Comparison of ENCODE assay signal across 8 cellular contexts in genomic region chr12:47821346-47821706, GRCh38. TPM values are rescaled to one million over a fixed set of nuclear protein-coding genes. Genes with fewer than 3 reads are reported as not detected.
DNase-seq lines count a peak whose midpoint lies in the region; ATAC-seq and TF ChIP-seq lines count a peak whose summit lies in the region.

No MANE protein-coding gene starts in this region.

- no peak for ATAC-seq in HG03378 (IDR thresholded peaks at IDR 0.05; ENCODE audit: unreplicated experiment)
- no peak for ATAC-seq in mucosa of descending colon

- H3K4me1 ChIP-seq in mucosa of descending colon (ENCODE audit: low read depth): peaks cover 29% of the 10 kb centered on the region

- POLR2A ChIA-PET in AG04449 (lab: Yijun Ruan, JAX): interaction anchor here (0.6 to 3.4 kb wide), 10 partner anchors 8 to 338 kb away, joined by 3 to 14 read pairs (median 8); no protein-coding TSS in a partner anchor

- no peak for TF ChIP-seq CTCF in AG04449 (IDR thresholded peaks at IDR 0.05; ENCODE audit: insufficient read depth, low read length, missing control alignments)
- no peak for TF ChIP-seq CTCF in dorsolateral prefrontal cortex (IDR thresholded peaks at IDR 0.05 in 54 of 56, conservative IDR thresholded peaks at IDR 0.05 in 2 of 56; ENCODE audit: low read depth in 1 of 56, partially characterized antibody in 56 of 56)
- no peak for TF ChIP-seq CTCF in nephron progenitor cell (IDR thresholded peaks at IDR 0.05)
- TF ChIP-seq CTCF in mucosa of descending colon (IDR thresholded peaks at IDR 0.05): no peak

- peak overlapping the region in 55 of 59 donors; percentile 74 to 98 (median 94) for H3K27ac ChIP-seq in dorsolateral prefrontal cortex

- CTCF ChIA-PET in AG04449 (lab: Yijun Ruan, JAX): interaction anchor here (0.6 to 39.4 kb wide), 11 partner anchors 9 to 792 kb away, joined by 3 to 751 read pairs (median 3); no protein-coding TSS in a partner anchor

- intact Hi-C loops in dorsolateral prefrontal cortex (cut with DNase I): loop anchor here in 1 of 2 donors (5.0 kb wide), 1 partner anchor 39 kb away; no protein-coding TSS in a partner anchor
- intact Hi-C loops in mucosa of descending colon (cut with DNase I, micrococcal nuclease): no loop called here

- DNase-seq in AG04449 (ENCODE audit: low read depth, low spot score) (no peak), MG63 (peak; percentile 89), dorsolateral prefrontal cortex (no peak), nephron progenitor cell (no peak), NCI-H1048 (lab: John Stamatoyannopoulos, UW) (no peak), OCI-M2 (lab: John Stamatoyannopoulos, UW; ENCODE audit: unreplicated experiment) (no peak), mucosa of descending colon (no peak)

- H3K4me1 Mint-ChIP-seq in nephron progenitor cell: peaks cover 88% of the 10 kb centered on the region

- H3K4me3 ChIP-seq in AG04449 (ENCODE audit: low read depth, low read length): 0 out of 2 replicates have a peak overlapping the region, but pooled peaks have one; percentile 1
- H3K4me3 ChIP-seq in MG63: peak overlapping the region; percentile 75
- peak overlapping the region in 10 of 59 donors; percentile 60 to 79 (median 72) for H3K4me3 ChIP-seq in dorsolateral prefrontal cortex
- no peak overlapping the region for H3K4me3 ChIP-seq in mucosa of descending colon

- H3K36me3 ChIP-seq in MG63: peaks cover 21% of the 10 kb centered on the region
- no peaks in the 10 kb centered on the region for H3K36me3 ChIP-seq in mucosa of descending colon (ENCODE audit: low read depth)

- H3K4me3 Mint-ChIP-seq in nephron progenitor cell: peak overlapping the region; percentile 93

- H3K36me3 Mint-ChIP-seq in nephron progenitor cell (ENCODE audit: low read depth): no peaks in the 10 kb centered on the region

- H3K27me3 Mint-ChIP-seq in nephron progenitor cell (ENCODE audit: low read depth, poor library complexity): no peaks in the 10 kb centered on the region

- peak overlapping the region; percentile 100 for H3K27ac Mint-ChIP-seq in nephron progenitor cell

- no peaks in the 10 kb centered on the region for H3K9me3 Mint-ChIP-seq in nephron progenitor cell

- H3K9me3 ChIP-seq in MG63 (no peaks in the 10 kb centered on the region), mucosa of descending colon (no peaks in the 10 kb centered on the region)

- H3K27me3 ChIP-seq in MG63 (no peaks in the 10 kb centered on the region), dorsolateral prefrontal cortex (no peaks in the 10 kb centered on the region)

RNA-seq across cellular contexts. Expression of gene HDAC7, which starts 1.6 kb away (rescaled TPM):
- total RNA-seq in MG63 (2014; rRNA removed; shearing (Covaris generic); ENCODE audit: low replicate concordance): 30.5 and 31.5 TPM in 2 replicates
- total RNA-seq in dorsolateral prefrontal cortex (10 to 100 TPM; 25.9 to 77.6 (median 46.8) TPM), mucosa of descending colon (10 to 100 TPM; 19.5 to 67.4 (median 33.2) TPM)

RNA-seq across cellular contexts. Expression of gene SLC48A1, which starts 48.3 kb away (rescaled TPM):
- total RNA-seq in MG63 (2014; rRNA removed; shearing (Covaris generic); ENCODE audit: low replicate concordance): 14.2 and 17.6 TPM in 2 replicates
- 100 to 1,000 TPM in 84 of 120 experiments, 10 to 100 TPM in 36; 71.9 to 264 (median 114) TPM for total RNA-seq in dorsolateral prefrontal cortex
- 10 to 100 TPM; 17.2 to 35.4 (median 19.1) TPM for total RNA-seq in mucosa of descending colon
